ENCODE assay signal across 1 cellular context in genomic region chr10:58451490-58451889, GRCh38.
TF ChIP-seq lines count a peak whose summit lies in the region.

No MANE protein-coding gene starts in this region.

TF ChIP-seq in IMR-90, 13 proteins besides CTCF, POLR2A, EP300 and RAD21:
- TF ChIP-seq FOS (IDR thresholded peaks at IDR 0.05; ENCODE audit: low read depth, low read length): no peak
- no peak for TF ChIP-seq USF2 (IDR thresholded peaks at IDR 0.05; ENCODE audit: low read depth, low read length)
- TF ChIP-seq SMC3 (IDR thresholded peaks at IDR 0.05; ENCODE audit: low read depth, low read length): no peak
- no peak for TF ChIP-seq MAFK (IDR thresholded peaks at IDR 0.05; ENCODE audit: low read depth, low read length)
- TF ChIP-seq ELK1 (IDR thresholded peaks at IDR 0.05; ENCODE audit: borderline replicate concordance, low read depth, low read length): no peak
- no peak for TF ChIP-seq BHLHE40 (IDR thresholded peaks at IDR 0.05; ENCODE audit: low read depth, low read length)
- TF ChIP-seq MAZ (IDR thresholded peaks at IDR 0.05; ENCODE audit: borderline replicate concordance, low read depth, low read length): no peak
